28 cellular contexts compared by ENCODE assay signal in the genomic region with DNA sequence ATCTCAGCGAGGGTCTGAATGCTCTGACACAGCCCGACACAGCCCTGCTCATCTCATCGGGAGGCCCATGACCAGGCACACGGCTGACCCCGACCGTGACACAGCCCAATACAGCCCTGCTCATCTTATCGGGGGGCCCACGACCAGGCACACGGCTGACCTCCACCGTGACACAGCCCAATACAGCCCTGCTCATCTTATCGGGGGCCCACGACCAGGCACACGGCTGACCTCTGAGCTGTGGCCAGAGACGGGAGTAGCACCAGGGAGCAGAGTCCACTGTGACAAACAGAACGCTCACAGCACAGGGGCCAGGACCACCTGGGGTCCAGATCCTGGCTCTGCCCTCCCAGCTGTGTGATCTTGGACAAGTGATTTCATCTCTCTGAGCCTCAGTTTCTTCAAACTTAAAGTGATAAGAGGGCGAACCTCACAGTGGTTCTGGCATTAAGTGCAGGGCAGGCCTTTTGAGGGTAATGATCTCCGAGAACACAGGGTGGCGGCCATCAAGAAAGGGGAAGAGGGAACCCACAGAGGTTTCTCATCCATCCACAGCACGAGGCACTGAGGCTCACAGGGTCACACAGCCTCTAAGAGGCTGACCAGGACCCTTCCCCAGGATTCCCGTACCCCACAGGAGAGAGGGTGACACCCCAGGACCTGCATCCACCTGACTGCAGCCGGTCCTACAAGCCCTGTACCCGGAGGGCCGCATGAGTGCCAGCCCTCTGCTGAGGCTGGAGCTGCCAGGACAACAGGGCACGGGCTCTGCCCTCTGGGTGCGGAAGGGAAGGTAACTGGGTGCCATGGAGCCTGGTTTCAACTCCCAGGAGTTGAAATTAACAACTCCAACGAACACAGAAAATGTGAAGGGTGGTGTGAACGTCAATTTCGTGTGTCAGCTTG.
"Had no signal": no experiment of that assay in that cellular context is flagged by ENCODE, and none has a peak within 500 bp of the region (broad histone marks: within the 10 kb centered on the region; RNA-seq: fewer than 3 reads in every experiment).

No MANE protein-coding gene starts in this region.

- H3K9me3 Mint-ChIP-seq: activated CD4-positive, alpha-beta memory T cell treated with anti-CD3 and anti-CD28 coated beads for 36 hours; activated naive CD4-positive, alpha-beta T cell treated with anti-CD3 and anti-CD28 coated beads, Interleukin-2, amount 50 U/mL, for 24 hours; activated naive CD8-positive, alpha-beta T cell treated with anti-CD3 and anti-CD28 coated beads, Interleukin-2, amount 10 ng/mL, durations not matched to agents 7 days and 5 days; activated T-helper 2 cell treated with anti-CD3 and anti-CD28 coated beads, Interferon-gamma antibody, Interleukin-2, Interleukin-4, amounts not matched to agents 10 μg/mL and 5 μg/mL and 100 μg/mL, durations not matched to agents 14 hours and 24 hours and 36 hours; central memory CD8-positive, alpha-beta T cell had no signal

- H3K36me3 Mint-ChIP-seq: activated CD4-positive, alpha-beta memory T cell treated with anti-CD3 and anti-CD28 coated beads for 36 hours; activated naive CD4-positive, alpha-beta T cell treated with anti-CD3 and anti-CD28 coated beads, Interleukin-2, amount 50 U/mL, for 24 hours; activated naive CD8-positive, alpha-beta T cell treated with anti-CD3 and anti-CD28 coated beads, Interleukin-2, amount 10 ng/mL, durations not matched to agents 7 days and 5 days; WTC11 had no signal

- H3K4me1 Mint-ChIP-seq: activated CD4-positive, alpha-beta T cell treated with anti-CD3 and anti-CD28 coated beads for 36 hours; activated naive CD4-positive, alpha-beta T cell treated with anti-CD3 and anti-CD28 coated beads, Interleukin-2, amount 50 U/mL, for 24 hours; WTC11 had no signal

- ATAC-seq: activated CD4-positive, alpha-beta T cell treated with anti-CD3 and anti-CD28 coated beads for 36 hours; activated CD4-positive, CD25-positive, alpha-beta regulatory T cell treated with anti-CD3 and anti-CD28 coated beads, Interleukin-2, amount 50 U/mL, for 24 hours; WTC11 had no signal

- DNase-seq: activated CD4-positive, alpha-beta memory T cell treated with anti-CD3 and anti-CD28 coated beads for 36 hours; activated CD4-positive, alpha-beta T cell treated with anti-CD3 and anti-CD28 coated beads for 36 hours; activated CD4-positive, alpha-beta T cell treated with anti-CD3 and anti-CD28 coated beads, Interleukin-2, amount 10 ng/mL, durations not matched to agents 7 days and 5 days; activated gamma-delta T cell; activated naive CD4-positive, alpha-beta T cell treated with Interleukin-2 at 50 U/mL for 16 hours; activated naive CD8-positive, alpha-beta T cell treated with anti-CD3 and anti-CD28 coated beads, Interleukin-2, amount 10 ng/mL, durations not matched to agents 7 days and 5 days; activated T-cell treated with anti-CD3 and anti-CD28 coated beads, Interleukin-2, amount 50 U/mL, for 1 hour; amygdala; colonic mucosa; MM.1S; NCI-H1048; NCI-H1105 treated with DMSO at 0.1 percent for 48 hours; NCI-H1436; NCI-H1694 treated with DMSO at 0.1 percent for 48 hours; NCI-H2029; NCI-H345; NCI-H524 treated with DMSO at 0.1 percent for 48 hours; Right ventricle myocardium superior; SJCRH30; T1000 had no signal

- H3K27me3 ChIP-seq: colonic mucosa had no signal

- H3K27ac Mint-ChIP-seq: activated CD4-positive, alpha-beta memory T cell treated with anti-CD3 and anti-CD28 coated beads for 36 hours; activated CD4-positive, alpha-beta T cell treated with anti-CD3 and anti-CD28 coated beads for 36 hours; activated CD4-positive, alpha-beta T cell treated with anti-CD3 and anti-CD28 coated beads, Interleukin-2, amount 10 ng/mL, durations not matched to agents 7 days and 5 days; activated naive CD4-positive, alpha-beta T cell treated with anti-CD3 and anti-CD28 coated beads, Interleukin-2, amount 50 U/mL, for 24 hours; activated naive CD8-positive, alpha-beta T cell treated with anti-CD3 and anti-CD28 coated beads, Interleukin-2, amount 10 ng/mL, durations not matched to agents 7 days and 5 days; activated T-helper 2 cell treated with anti-CD3 and anti-CD28 coated beads, Interferon-gamma antibody, Interleukin-2, Interleukin-4, amounts not matched to agents 10 μg/mL and 5 μg/mL and 100 μg/mL, durations not matched to agents 14 hours and 24 hours and 36 hours; WTC11 had no signal

- H3K36me3 ChIP-seq: ascending aorta, cardiac muscle cell, colonic mucosa, SJCRH30 had no signal

- H3K4me3 ChIP-seq: ascending aorta, cardiac muscle cell, colonic mucosa, SJCRH30, SK-N-MC had no signal

- H3K27ac ChIP-seq: ascending aorta, cardiac muscle cell, colonic mucosa, SJCRH30, SK-N-MC had no signal

- H3K4me1 ChIP-seq: ascending aorta, colonic mucosa, SJCRH30 had no signal

- H3K4me3 Mint-ChIP-seq: activated CD4-positive, alpha-beta memory T cell treated with anti-CD3 and anti-CD28 coated beads for 36 hours; activated CD4-positive, alpha-beta T cell treated with anti-CD3 and anti-CD28 coated beads for 36 hours; activated CD4-positive, alpha-beta T cell treated with anti-CD3 and anti-CD28 coated beads, Interleukin-2, amount 10 ng/mL, durations not matched to agents 7 days and 5 days; activated naive CD4-positive, alpha-beta T cell treated with anti-CD3 and anti-CD28 coated beads, Interleukin-2, amount 50 U/mL, for 24 hours; activated naive CD8-positive, alpha-beta T cell treated with anti-CD3 and anti-CD28 coated beads, Interleukin-2, amount 10 ng/mL, durations not matched to agents 7 days and 5 days; central memory CD8-positive, alpha-beta T cell; WTC11 had no signal

- H3K9me3 ChIP-seq: ascending aorta, colonic mucosa had no signal
